ENCODE assay signal across 1 cellular context in the genomic region with DNA sequence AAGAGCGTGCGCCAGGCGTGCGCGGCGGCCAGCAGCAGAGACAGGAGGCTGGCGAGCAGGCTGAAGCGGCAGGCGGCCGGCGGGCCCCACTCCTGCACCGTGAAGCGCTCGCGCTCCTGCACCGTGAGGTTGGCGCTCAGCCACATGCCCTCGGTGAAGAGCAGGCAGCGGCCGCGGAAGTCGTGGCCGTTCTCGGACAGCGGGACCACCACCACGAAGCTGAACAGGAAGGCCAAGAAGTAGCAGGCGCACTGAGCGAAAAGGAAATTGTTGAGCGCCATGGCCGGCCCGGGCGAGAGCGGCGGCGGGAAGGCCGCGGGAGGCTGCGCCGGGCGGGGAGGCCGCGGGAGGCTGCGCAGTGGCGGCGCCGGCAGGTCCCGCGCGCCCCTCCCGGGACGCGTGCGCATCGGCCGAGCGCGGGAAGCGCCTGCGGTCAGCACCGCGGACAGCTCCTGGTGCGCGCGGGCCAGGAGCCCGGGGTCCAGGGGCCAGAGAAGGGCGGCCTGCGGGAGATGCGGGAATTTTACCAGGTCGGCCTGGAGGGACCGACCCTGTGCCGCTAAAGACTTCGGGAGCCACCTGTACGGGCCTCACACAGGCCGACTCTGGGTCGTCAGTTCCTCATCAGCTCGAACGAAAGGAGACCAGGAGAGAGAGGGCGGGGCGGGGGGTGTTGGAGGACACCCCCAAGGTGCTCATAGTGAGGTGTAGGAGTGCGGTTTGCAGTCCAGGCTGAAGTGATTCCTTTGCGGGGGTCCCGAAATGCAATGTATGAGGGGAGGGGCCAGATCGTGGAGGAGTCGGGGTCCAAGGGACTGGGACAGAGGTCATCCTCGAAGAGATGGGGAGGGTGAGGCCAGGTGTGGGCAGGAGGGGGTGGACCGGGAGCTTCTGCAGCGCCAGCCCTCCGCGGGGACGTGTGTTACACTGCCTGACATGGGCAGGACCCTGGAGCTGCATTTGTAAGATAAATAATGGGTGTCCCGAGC.
TF ChIP-seq lines count a peak whose summit lies in the region.

A gene (minus strand): TSS at position 312 of the 989 bp plus-strand sequence. CDS start 31 bp downstream, at position 281.

TF ChIP-seq in HepG2, 621 proteins besides CTCF, POLR2A, EP300 and RAD21 (continued from another document and continues in another):
- TF ChIP-seq, protein P1, sequence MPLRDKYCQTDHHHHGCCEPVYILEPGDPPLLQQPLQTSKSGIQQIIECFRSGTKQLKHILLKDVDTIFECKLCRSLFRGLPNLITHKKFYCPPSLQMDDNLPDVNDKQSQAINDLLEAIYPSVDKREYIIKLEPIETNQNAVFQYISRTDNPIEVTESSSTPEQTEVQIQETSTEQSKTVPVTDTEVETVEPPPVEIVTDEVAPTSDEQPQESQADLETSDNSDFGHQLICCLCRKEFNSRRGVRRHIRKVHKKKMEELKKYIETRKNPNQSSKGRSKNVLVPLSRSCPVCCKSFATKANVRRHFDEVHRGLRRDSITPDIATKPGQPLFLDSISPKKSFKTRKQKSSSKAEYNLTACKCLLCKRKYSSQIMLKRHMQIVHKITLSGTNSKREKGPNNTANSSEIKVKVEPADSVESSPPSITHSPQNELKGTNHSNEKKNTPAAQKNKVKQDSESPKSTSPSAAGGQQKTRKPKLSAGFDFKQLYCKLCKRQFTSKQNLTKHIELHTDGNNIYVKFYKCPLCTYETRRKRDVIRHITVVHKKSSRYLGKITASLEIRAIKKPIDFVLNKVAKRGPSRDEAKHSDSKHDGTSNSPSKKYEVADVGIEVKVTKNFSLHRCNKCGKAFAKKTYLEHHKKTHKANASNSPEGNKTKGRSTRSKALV (CRISPR knock-in tag; IDR thresholded peaks at IDR 0.05), result peak; percentile 72
- TF ChIP-seq ZNF431 (CRISPR knock-in tag; IDR thresholded peaks at IDR 0.05; ENCODE audit: borderline replicate concordance, low read depth) (no peak), ZNF121 (CRISPR knock-in tag; IDR thresholded peaks at IDR 0.05) (0 out of 2 replicates have a peak, but pooled peaks have one; percentile 11), ZNF83 (CRISPR knock-in tag; IDR thresholded peaks at IDR 0.05; ENCODE audit: borderline replicate concordance) (no peak), ZFX (CRISPR knock-in tag; IDR thresholded peaks at IDR 0.05; ENCODE audit: low read depth) (no peak), SP5 (CRISPR knock-in tag; IDR thresholded peaks at IDR 0.05; ENCODE audit: borderline replicate concordance, low read depth) (no peak), TBX2 (CRISPR knock-in tag; IDR thresholded peaks at IDR 0.05; ENCODE audit: borderline replicate concordance) (peak; percentile 32; the same call in 1 of the 2 replicates), ZNF556 (CRISPR knock-in tag; IDR thresholded peaks at IDR 0.05; ENCODE audit: borderline replicate concordance) (no peak), CBFB (CRISPR knock-in tag; IDR thresholded peaks at IDR 0.05) (peak; percentile 40; the same call in 1 of the 2 replicates), ZNF839 (CRISPR knock-in tag; IDR thresholded peaks at IDR 0.05; ENCODE audit: borderline replicate concordance) (no peak), ATF7 (IDR thresholded peaks at IDR 0.05) (no peak), ATF7 (CRISPR knock-in tag; IDR thresholded peaks at IDR 0.05) (no peak), ZNF605 (CRISPR knock-in tag; IDR thresholded peaks at IDR 0.05) (no peak), TRIM24 (CRISPR knock-in tag; IDR thresholded peaks at IDR 0.05) (no peak), MAFK (conservative IDR thresholded peaks at IDR 0.05 in 1 of 2, IDR thresholded peaks at IDR 0.05 in 1 of 2; ENCODE audit: low read length in 2 of 2) (no peak), ZBTB8A (CRISPR knock-in tag; IDR thresholded peaks at IDR 0.05; ENCODE audit: borderline replicate concordance, low read depth) (no peak), GATAD1 (CRISPR knock-in tag; IDR thresholded peaks at IDR 0.05) (no peak), HNRNPLL (IDR thresholded peaks at IDR 0.05; ENCODE audit: low read depth, low read length, poor library complexity, severe bottlenecking) (no peak), PAWR (CRISPR knock-in tag; IDR thresholded peaks at IDR 0.05; ENCODE audit: borderline replicate concordance) (no peak), AHR (CRISPR knock-in tag; IDR thresholded peaks at IDR 0.05) (no peak), ZNF205 (CRISPR knock-in tag; IDR thresholded peaks at IDR 0.05) (no peak)
- TF ChIP-seq, protein P2, sequence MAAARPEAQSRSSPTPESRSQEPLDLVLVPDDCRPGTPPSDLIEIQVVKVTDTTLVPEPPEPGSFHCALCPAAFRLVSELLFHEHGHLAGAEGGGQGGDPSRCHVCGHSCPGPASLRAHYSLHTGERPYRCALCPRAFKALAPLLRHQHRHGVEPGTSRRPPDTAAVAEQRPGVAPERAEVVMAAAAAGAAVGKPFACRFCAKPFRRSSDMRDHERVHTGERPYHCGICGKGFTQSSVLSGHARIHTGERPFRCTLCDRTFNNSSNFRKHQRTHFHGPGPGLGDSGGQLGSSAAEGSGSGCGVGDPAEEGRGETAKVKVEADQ (CRISPR knock-in tag; IDR thresholded peaks at IDR 0.05; ENCODE audit: borderline replicate concordance), result 0 out of 2 replicates have a peak, but pooled peaks have one; percentile 31
- TF ChIP-seq, protein P3, sequence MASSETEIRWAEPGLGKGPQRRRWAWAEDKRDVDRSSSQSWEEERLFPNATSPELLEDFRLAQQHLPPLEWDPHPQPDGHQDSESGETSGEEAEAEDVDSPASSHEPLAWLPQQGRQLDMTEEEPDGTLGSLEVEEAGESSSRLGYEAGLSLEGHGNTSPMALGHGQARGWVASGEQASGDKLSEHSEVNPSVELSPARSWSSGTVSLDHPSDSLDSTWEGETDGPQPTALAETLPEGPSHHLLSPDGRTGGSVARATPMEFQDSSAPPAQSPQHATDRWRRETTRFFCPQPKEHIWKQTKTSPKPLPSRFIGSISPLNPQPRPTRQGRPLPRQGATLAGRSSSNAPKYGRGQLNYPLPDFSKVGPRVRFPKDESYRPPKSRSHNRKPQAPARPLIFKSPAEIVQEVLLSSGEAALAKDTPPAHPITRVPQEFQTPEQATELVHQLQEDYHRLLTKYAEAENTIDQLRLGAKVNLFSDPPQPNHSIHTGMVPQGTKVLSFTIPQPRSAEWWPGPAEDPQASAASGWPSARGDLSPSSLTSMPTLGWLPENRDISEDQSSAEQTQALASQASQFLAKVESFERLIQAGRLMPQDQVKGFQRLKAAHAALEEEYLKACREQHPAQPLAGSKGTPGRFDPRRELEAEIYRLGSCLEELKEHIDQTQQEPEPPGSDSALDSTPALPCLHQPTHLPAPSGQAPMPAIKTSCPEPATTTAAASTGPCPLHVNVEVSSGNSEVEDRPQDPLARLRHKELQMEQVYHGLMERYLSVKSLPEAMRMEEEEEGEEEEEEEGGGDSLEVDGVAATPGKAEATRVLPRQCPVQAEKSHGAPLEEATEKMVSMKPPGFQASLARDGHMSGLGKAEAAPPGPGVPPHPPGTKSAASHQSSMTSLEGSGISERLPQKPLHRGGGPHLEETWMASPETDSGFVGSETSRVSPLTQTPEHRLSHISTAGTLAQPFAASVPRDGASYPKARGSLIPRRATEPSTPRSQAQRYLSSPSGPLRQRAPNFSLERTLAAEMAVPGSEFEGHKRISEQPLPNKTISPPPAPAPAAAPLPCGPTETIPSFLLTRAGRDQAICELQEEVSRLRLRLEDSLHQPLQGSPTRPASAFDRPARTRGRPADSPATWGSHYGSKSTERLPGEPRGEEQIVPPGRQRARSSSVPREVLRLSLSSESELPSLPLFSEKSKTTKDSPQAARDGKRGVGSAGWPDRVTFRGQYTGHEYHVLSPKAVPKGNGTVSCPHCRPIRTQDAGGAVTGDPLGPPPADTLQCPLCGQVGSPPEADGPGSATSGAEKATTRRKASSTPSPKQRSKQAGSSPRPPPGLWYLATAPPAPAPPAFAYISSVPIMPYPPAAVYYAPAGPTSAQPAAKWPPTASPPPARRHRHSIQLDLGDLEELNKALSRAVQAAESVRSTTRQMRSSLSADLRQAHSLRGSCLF (CRISPR knock-in tag; IDR thresholded peaks at IDR 0.05; ENCODE audit: borderline replicate concordance), result 0 out of 2 replicates have a peak, but pooled peaks have one; percentile 25
- TF ChIP-seq, protein P4, sequence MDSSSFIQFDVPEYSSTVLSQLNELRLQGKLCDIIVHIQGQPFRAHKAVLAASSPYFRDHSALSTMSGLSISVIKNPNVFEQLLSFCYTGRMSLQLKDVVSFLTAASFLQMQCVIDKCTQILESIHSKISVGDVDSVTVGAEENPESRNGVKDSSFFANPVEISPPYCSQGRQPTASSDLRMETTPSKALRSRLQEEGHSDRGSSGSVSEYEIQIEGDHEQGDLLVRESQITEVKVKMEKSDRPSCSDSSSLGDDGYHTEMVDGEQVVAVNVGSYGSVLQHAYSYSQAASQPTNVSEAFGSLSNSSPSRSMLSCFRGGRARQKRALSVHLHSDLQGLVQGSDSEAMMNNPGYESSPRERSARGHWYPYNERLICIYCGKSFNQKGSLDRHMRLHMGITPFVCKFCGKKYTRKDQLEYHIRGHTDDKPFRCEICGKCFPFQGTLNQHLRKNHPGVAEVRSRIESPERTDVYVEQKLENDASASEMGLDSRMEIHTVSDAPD (CRISPR knock-in tag; IDR thresholded peaks at IDR 0.05), result no peak
- TF ChIP-seq, protein P5, sequence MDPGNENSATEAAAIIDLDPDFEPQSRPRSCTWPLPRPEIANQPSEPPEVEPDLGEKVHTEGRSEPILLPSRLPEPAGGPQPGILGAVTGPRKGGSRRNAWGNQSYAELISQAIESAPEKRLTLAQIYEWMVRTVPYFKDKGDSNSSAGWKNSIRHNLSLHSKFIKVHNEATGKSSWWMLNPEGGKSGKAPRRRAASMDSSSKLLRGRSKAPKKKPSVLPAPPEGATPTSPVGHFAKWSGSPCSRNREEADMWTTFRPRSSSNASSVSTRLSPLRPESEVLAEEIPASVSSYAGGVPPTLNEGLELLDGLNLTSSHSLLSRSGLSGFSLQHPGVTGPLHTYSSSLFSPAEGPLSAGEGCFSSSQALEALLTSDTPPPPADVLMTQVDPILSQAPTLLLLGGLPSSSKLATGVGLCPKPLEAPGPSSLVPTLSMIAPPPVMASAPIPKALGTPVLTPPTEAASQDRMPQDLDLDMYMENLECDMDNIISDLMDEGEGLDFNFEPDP (CRISPR knock-in tag; conservative IDR thresholded peaks at IDR 0.05), result no peak
- TF ChIP-seq, protein P6, sequence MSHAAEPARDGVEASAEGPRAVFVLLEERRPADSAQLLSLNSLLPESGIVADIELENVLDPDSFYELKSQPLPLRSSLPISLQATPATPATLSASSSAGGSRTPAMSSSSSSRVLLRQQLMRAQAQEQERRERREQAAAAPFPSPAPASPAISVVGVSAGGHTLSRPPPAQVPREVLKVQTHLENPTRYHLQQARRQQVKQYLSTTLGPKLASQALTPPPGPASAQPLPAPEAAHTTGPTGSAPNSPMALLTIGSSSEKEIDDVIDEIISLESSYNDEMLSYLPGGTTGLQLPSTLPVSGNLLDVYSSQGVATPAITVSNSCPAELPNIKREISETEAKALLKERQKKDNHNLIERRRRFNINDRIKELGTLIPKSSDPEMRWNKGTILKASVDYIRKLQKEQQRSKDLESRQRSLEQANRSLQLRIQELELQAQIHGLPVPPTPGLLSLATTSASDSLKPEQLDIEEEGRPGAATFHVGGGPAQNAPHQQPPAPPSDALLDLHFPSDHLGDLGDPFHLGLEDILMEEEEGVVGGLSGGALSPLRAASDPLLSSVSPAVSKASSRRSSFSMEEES (CRISPR knock-in tag; IDR thresholded peaks at IDR 0.05), result 0 out of 2 replicates have a peak, but pooled peaks have one; percentile 52
- TF ChIP-seq, protein P7, sequence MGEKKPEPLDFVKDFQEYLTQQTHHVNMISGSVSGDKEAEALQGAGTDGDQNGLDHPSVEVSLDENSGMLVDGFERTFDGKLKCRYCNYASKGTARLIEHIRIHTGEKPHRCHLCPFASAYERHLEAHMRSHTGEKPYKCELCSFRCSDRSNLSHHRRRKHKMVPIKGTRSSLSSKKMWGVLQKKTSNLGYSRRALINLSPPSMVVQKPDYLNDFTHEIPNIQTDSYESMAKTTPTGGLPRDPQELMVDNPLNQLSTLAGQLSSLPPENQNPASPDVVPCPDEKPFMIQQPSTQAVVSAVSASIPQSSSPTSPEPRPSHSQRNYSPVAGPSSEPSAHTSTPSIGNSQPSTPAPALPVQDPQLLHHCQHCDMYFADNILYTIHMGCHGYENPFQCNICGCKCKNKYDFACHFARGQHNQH (CRISPR knock-in tag; IDR thresholded peaks at IDR 0.05), result no peak
- TF ChIP-seq, protein P8, sequence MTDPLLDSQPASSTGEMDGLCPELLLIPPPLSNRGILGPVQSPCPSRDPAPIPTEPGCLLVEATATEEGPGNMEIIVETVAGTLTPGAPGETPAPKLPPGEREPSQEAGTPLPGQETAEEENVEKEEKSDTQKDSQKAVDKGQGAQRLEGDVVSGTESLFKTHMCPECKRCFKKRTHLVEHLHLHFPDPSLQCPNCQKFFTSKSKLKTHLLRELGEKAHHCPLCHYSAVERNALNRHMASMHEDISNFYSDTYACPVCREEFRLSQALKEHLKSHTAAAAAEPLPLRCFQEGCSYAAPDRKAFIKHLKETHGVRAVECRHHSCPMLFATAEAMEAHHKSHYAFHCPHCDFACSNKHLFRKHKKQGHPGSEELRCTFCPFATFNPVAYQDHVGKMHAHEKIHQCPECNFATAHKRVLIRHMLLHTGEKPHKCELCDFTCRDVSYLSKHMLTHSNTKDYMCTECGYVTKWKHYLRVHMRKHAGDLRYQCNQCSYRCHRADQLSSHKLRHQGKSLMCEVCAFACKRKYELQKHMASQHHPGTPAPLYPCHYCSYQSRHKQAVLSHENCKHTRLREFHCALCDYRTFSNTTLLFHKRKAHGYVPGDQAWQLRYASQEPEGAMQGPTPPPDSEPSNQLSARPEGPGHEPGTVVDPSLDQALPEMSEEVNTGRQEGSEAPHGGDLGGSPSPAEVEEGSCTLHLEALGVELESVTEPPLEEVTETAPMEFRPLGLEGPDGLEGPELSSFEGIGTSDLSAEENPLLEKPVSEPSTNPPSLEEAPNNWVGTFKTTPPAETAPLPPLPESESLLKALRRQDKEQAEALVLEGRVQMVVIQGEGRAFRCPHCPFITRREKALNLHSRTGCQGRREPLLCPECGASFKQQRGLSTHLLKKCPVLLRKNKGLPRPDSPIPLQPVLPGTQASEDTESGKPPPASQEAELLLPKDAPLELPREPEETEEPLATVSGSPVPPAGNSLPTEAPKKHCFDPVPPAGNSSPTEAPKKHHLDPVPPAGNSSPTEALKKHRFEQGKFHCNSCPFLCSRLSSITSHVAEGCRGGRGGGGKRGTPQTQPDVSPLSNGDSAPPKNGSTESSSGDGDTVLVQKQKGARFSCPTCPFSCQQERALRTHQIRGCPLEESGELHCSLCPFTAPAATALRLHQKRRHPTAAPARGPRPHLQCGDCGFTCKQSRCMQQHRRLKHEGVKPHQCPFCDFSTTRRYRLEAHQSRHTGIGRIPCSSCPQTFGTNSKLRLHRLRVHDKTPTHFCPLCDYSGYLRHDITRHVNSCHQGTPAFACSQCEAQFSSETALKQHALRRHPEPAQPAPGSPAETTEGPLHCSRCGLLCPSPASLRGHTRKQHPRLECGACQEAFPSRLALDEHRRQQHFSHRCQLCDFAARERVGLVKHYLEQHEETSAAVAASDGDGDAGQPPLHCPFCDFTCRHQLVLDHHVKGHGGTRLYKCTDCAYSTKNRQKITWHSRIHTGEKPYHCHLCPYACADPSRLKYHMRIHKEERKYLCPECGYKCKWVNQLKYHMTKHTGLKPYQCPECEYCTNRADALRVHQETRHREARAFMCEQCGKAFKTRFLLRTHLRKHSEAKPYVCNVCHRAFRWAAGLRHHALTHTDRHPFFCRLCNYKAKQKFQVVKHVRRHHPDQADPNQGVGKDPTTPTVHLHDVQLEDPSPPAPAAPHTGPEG (CRISPR knock-in tag; IDR thresholded peaks at IDR 0.05), result peak; percentile 43; the same call in 1 of the 2 replicates
- TF ChIP-seq, protein P9, sequence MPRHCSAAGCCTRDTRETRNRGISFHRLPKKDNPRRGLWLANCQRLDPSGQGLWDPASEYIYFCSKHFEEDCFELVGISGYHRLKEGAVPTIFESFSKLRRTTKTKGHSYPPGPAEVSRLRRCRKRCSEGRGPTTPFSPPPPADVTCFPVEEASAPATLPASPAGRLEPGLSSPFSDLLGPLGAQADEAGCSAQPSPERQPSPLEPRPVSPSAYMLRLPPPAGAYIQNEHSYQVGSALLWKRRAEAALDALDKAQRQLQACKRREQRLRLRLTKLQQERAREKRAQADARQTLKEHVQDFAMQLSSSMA (CRISPR knock-in tag; IDR thresholded peaks at IDR 0.05), result no peak
